In the genomic region with DNA sequence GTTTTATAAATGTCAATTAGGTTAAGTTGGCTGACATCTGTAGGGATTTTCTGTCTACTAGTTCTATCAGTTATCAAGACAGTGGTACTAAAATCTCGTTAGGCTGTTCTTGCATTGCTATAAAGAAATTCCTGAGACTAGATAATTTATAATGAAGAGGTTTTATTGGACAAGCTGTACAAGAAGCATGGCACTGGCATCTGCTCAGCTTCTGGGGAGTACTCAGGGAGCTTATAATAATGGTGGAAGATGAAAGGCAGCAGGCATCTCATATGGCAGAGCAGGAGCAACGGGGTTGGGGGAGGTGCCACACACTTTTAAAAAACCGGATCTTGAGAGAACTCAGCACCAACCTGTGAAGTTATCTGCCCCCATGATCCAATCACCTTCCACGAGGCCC, we compare ENCODE assay signal across 1 cellular context.
TF ChIP-seq lines count a peak whose summit lies in the region.

No MANE protein-coding gene starts in this region.

TF ChIP-seq in SK-N-SH, 30 proteins besides CTCF, POLR2A, EP300 and RAD21 (continued from another document):
- TF ChIP-seq, protein P1, sequence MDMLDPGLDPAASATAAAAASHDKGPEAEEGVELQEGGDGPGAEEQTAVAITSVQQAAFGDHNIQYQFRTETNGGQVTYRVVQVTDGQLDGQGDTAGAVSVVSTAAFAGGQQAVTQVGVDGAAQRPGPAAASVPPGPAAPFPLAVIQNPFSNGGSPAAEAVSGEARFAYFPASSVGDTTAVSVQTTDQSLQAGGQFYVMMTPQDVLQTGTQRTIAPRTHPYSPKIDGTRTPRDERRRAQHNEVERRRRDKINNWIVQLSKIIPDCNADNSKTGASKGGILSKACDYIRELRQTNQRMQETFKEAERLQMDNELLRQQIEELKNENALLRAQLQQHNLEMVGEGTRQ (IDR thresholded peaks at IDR 0.05; ENCODE audit: borderline replicate concordance, low read depth, low read length), result no peak
- TF ChIP-seq, protein P2, sequence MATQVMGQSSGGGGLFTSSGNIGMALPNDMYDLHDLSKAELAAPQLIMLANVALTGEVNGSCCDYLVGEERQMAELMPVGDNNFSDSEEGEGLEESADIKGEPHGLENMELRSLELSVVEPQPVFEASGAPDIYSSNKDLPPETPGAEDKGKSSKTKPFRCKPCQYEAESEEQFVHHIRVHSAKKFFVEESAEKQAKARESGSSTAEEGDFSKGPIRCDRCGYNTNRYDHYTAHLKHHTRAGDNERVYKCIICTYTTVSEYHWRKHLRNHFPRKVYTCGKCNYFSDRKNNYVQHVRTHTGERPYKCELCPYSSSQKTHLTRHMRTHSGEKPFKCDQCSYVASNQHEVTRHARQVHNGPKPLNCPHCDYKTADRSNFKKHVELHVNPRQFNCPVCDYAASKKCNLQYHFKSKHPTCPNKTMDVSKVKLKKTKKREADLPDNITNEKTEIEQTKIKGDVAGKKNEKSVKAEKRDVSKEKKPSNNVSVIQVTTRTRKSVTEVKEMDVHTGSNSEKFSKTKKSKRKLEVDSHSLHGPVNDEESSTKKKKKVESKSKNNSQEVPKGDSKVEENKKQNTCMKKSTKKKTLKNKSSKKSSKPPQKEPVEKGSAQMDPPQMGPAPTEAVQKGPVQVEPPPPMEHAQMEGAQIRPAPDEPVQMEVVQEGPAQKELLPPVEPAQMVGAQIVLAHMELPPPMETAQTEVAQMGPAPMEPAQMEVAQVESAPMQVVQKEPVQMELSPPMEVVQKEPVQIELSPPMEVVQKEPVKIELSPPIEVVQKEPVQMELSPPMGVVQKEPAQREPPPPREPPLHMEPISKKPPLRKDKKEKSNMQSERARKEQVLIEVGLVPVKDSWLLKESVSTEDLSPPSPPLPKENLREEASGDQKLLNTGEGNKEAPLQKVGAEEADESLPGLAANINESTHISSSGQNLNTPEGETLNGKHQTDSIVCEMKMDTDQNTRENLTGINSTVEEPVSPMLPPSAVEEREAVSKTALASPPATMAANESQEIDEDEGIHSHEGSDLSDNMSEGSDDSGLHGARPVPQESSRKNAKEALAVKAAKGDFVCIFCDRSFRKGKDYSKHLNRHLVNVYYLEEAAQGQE (IDR thresholded peaks at IDR 0.05; ENCODE audit: low read depth, low read length), result no peak
- no peak for TF ChIP-seq SMC3 (IDR thresholded peaks at IDR 0.05; ENCODE audit: low read depth, low read length)
- no peak for TF ChIP-seq RXRA (IDR thresholded peaks at IDR 0.05; ENCODE audit: borderline replicate concordance, low read depth)
- no peak for TF ChIP-seq YY1 (IDR thresholded peaks at IDR 0.05; ENCODE audit: low read depth)
- no peak for TF ChIP-seq GATA2 (CRISPR knock-in tag; IDR thresholded peaks at IDR 0.05)
- TF ChIP-seq POLR2AphosphoS5 (IDR thresholded peaks at IDR 0.05; ENCODE audit: low read depth, low read length), result no peak
- no peak for TF ChIP-seq TAF1 (IDR thresholded peaks at IDR 0.05; ENCODE audit: borderline replicate concordance, low read depth, low read length)
- no peak for TF ChIP-seq MAX (IDR thresholded peaks at IDR 0.05; ENCODE audit: low read depth)
- TF ChIP-seq GABPA (IDR thresholded peaks at IDR 0.05; ENCODE audit: low read depth), result no peak
